In genomic region chr11:119107538-119108150, GRCh38 we compare ENCODE assay signal across 8 cellular contexts. TPM values are rescaled to one million over a fixed set of nuclear protein-coding genes. Genes with fewer than 3 reads are reported as not detected.
A peak's percentile ranks its signal among the peaks of the same experiment; 100 is the strongest.
DNase-seq lines count a peak whose midpoint lies in the region; ATAC-seq, FAIRE-seq and TF ChIP-seq lines count a peak whose summit lies in the region.

No MANE protein-coding gene starts in this region.

- no peak for TF ChIP-seq POLR2A in HepG2 (IDR thresholded peaks at IDR 0.05; ENCODE audit: insufficient read depth in 1 of 2, low read depth in 2 of 2, low read length in 2 of 2)
- no peak for TF ChIP-seq POLR2A in thyroid gland (IDR thresholded peaks at IDR 0.05)

- H3K4me3 Mint-ChIP-seq in CD8-positive, alpha-beta T cell = peak overlapping the region; percentile 83
- peak overlapping the region; percentile 76 for H3K4me3 Mint-ChIP-seq in MCF 10A (ENCODE audit: unreplicated experiment)

- H3K9ac ChIP-seq in HUES48 (ENCODE audit: low read depth, low read length) = no peak overlapping the region; the same call in 1 of the 2 replicates
- H3K9ac ChIP-seq in HepG2 (ENCODE audit: insufficient read depth, low read depth, low read length) = peak overlapping the region; percentile 77

- H3K4me1 ChIP-seq in CD8-positive, alpha-beta T cell (ENCODE audit: insufficient read depth, low read length) = peaks cover 43% of the 10 kb centered on the region
- H3K4me1 ChIP-seq in HUES48 (ENCODE audit: control insufficient read depth, insufficient read depth, low read length) = peaks cover 14% of the 10 kb centered on the region
- H3K4me1 ChIP-seq in HepG2 (ENCODE audit: insufficient read depth, low read length) = peaks cover 40% of the 10 kb centered on the region
- peaks cover 14 to 35% of the 10 kb centered on the region in 2 donors for H3K4me1 ChIP-seq in thyroid gland

- 0% methylated on average over 3 of the region's 65 CpGs for WGBS in HepG2 (ENCODE audit: low lambda C conversion rate)
- WGBS in thyroid gland, 2 donors = 0% methylated on average over 7 of the region's 65 CpGs; no CpG with 5 or more reads in 1 of the 2 donors

- intact Hi-C loops in CD8-positive, alpha-beta T cell (cut with DNase I, micrococcal nuclease) = loop anchor here (1.0 to 2.0 kb wide), 4 partner anchors 12 to 77 kb away; partner anchors contain the start of genes HINFP (in 2 of the 2) and SLC37A4 (in 1 of the 2)
- intact Hi-C loops in MCF 10A (cut with micrococcal nuclease) (loop anchor here (1.0 to 10.0 kb wide), 2 partner anchors 14 to 177 kb away; partner anchors contain the start of gene HINFP), HepG2 (cut with micrococcal nuclease; ENCODE audit: unreplicated experiment) (loop anchor here (5.0 kb wide), 1 partner anchor 90 kb away; no protein-coding TSS in a partner anchor), thyroid gland (cut with DNase I) (no loop called here)

- no TSS peak for BruUV-seq in MCF 10A (replicated peaks; lab: Mats Ljungman, UMichigan)
- no TSS peak for BruUV-seq in HepG2 (replicated peaks; lab: Mats Ljungman, UMichigan)

- peaks cover 51% of the 10 kb centered on the region for H3K4me1 Mint-ChIP-seq in CD8-positive, alpha-beta T cell (ENCODE audit: low read depth)
- H3K4me1 Mint-ChIP-seq in MCF 10A (ENCODE audit: insufficient read depth, unreplicated experiment) = peaks cover 7% of the 10 kb centered on the region

- DNase-seq in CD8-positive, alpha-beta T cell = no peak
- no peak for DNase-seq in MCF 10A (ENCODE audit: unreplicated experiment)
- no peak for DNase-seq in HepG2 (ENCODE audit: low spot score)
- DNase-seq in thyroid gland = no peak
- DNase-seq in epidermal melanocyte (ENCODE audit: insufficient read length, low spot score) = no peak
- DNase-seq in SIG-M5 treated with dmso at 0.1 percent for 504 hours (lab: John Stamatoyannopoulos, UW; ENCODE audit: unreplicated experiment) = no peak

- CTCF ChIA-PET in CD8-positive, alpha-beta T cell (lab: Charles Lee) = interaction anchor here (1.3 to 3.3 kb wide), 2 partner anchors 13 to 81 kb away, joined by 4 to 15 read pairs; a partner anchor contains a TSS
- CTCF ChIA-PET in MCF 10A (lab: Yijun Ruan, JAX) = interaction anchor here (1.5 to 1.9 kb wide), 2 partner anchors 37 to 89 kb away, joined by 6 to 7 read pairs; no protein-coding TSS in a partner anchor
- CTCF ChIA-PET in HepG2 (lab: Yijun Ruan, JAX; ENCODE audit: low intra/inter-chr PET ratio, low total read pairs) = no interaction called here

- no peaks in the 10 kb centered on the region for H3K27me3 ChIP-seq in CD8-positive, alpha-beta T cell (ENCODE audit: insufficient read depth, low read length)
- H3K27me3 ChIP-seq in HUES48 (ENCODE audit: control insufficient read depth, insufficient read depth, low read length) = peaks cover 14% of the 10 kb centered on the region
- H3K27me3 ChIP-seq in HepG2 (ENCODE audit: control insufficient read depth in 1 of 2, insufficient read depth in 2 of 2, low read length in 2 of 2) = no peaks in the 10 kb centered on the region; a peak in 1 of 5 replicates
- no peaks in the 10 kb centered on the region for H3K27me3 ChIP-seq in thyroid gland

- no peaks in the 10 kb centered on the region for H3K27me3 Mint-ChIP-seq in CD8-positive, alpha-beta T cell (ENCODE audit: low read depth)
- no peaks in the 10 kb centered on the region for H3K27me3 Mint-ChIP-seq in MCF 10A (ENCODE audit: insufficient read depth, unreplicated experiment)

- H3K4me3 ChIP-seq in CD8-positive, alpha-beta T cell (ENCODE audit: low read depth, low read length) = peak overlapping the region; percentile 91
- peak overlapping the region; percentile 75 for H3K4me3 ChIP-seq in HUES48 (ENCODE audit: low read depth, low read length)
- peak overlapping the region; percentile 68 to 86 (median 85) for H3K4me3 ChIP-seq in HepG2 (replicated peaks in 1 of 3; ENCODE audit: insufficient read depth in 1 of 3, low read depth in 2 of 3, low read length in 3 of 3)
- peak overlapping the region; percentile 27 to 94 (median 89) for H3K4me3 ChIP-seq in thyroid gland (replicated peaks in 1 of 3)

- peak overlapping the region; percentile 72 for H3K27ac ChIP-seq in CD8-positive, alpha-beta T cell (ENCODE audit: low read depth, low read length)
- H3K27ac ChIP-seq in HUES48 (ENCODE audit: low read depth, low read length) (no peak overlapping the region), HepG2 (ENCODE audit: extremely low read length, insufficient read depth, low read length) (peak overlapping the region; percentile 65), thyroid gland (peak overlapping the region in 2 of 3 donors; percentile 61 to 66)

- no peak overlapping the region for H2AFZ ChIP-seq in HepG2 (ENCODE audit: low read length)

- H3K79me2 ChIP-seq in HepG2 (ENCODE audit: insufficient read depth, low read length) = no peaks in the 10 kb centered on the region

- H3K27ac Mint-ChIP-seq in CD8-positive, alpha-beta T cell = peak overlapping the region; percentile 88
- H3K27ac Mint-ChIP-seq in MCF 10A (ENCODE audit: low read depth, unreplicated experiment) = peak overlapping the region; percentile 57

- TF ChIP-seq CTCF in CD8-positive, alpha-beta T cell (IDR thresholded peaks at IDR 0.05) = no peak
- TF ChIP-seq CTCF in MCF 10A (IDR thresholded peaks at IDR 0.05; ENCODE audit: unreplicated experiment) (no peak), HepG2 (CRISPR knock-in tag; IDR thresholded peaks at IDR 0.05) (no peak), thyroid gland (IDR thresholded peaks at IDR 0.05) (no peak)

- peaks cover 21% of the 10 kb centered on the region for H3K36me3 ChIP-seq in CD8-positive, alpha-beta T cell (ENCODE audit: insufficient read depth, low read length)
- H3K36me3 ChIP-seq in HUES48 (ENCODE audit: control insufficient read depth, insufficient read depth, low read length) (peaks cover 6% of the 10 kb centered on the region; the same call in 1 of the 2 replicates), HepG2 (replicated peaks in 1 of 2; ENCODE audit: control insufficient read depth in 1 of 2, insufficient read depth in 2 of 2, low read length in 2 of 2) (peaks cover 1 to 18% of the 10 kb centered on the region in 2 experiments), thyroid gland (peaks cover 13 to 16% of the 10 kb centered on the region in 2 donors)

- TF ChIP-seq RAD21 in HepG2 (CRISPR knock-in tag; IDR thresholded peaks at IDR 0.05) = peak; percentile 4; the same call in 1 of the 2 replicates

- TF ChIP-seq EP300 in HepG2 (IDR thresholded peaks at IDR 0.05; ENCODE audit: low read depth in 2 of 2, low read length in 2 of 2) = no peak
- no peak for TF ChIP-seq EP300 in HepG2 (CRISPR knock-in tag; IDR thresholded peaks at IDR 0.05; ENCODE audit: borderline replicate concordance)

- H4K20me1 ChIP-seq in HepG2 (ENCODE audit: insufficient read depth, low read length) = no peaks in the 10 kb centered on the region

- peak overlapping the region; percentile 82 for H3K4me2 ChIP-seq in HepG2 (ENCODE audit: low read depth, low read length)

- H3K9me3 ChIP-seq in CD8-positive, alpha-beta T cell (ENCODE audit: low read length) = no peaks in the 10 kb centered on the region
- H3K9me3 ChIP-seq in HUES48 (ENCODE audit: control insufficient read depth, insufficient read depth, low read length) (no peaks in the 10 kb centered on the region), HepG2 (ENCODE audit: low read length) (no peaks in the 10 kb centered on the region), thyroid gland (no peaks in the 10 kb centered on the region)

- in situ Hi-C loops in HepG2 (cut with HindIII; ENCODE audit: extremely low pct_ligation_motif_present, low pct_unique_long_range_greater_than_20kb) = no loop called here

- ATAC-seq in CD8-positive, alpha-beta T cell = peak; percentile 16
- ATAC-seq in GM19467 (IDR thresholded peaks at IDR 0.05; ENCODE audit: unreplicated experiment) (peak; percentile 7), HepG2 (peak; percentile 16)

- no peaks in the 10 kb centered on the region for H3K9me3 Mint-ChIP-seq in CD8-positive, alpha-beta T cell
- H3K9me3 Mint-ChIP-seq in MCF 10A (ENCODE audit: unreplicated experiment) = no peaks in the 10 kb centered on the region

- FAIRE-seq in HepG2 (lab: Jason Lieb, UNC) = no peak

- H3K36me3 Mint-ChIP-seq in CD8-positive, alpha-beta T cell = peaks cover 30% of the 10 kb centered on the region
- H3K36me3 Mint-ChIP-seq in MCF 10A (ENCODE audit: insufficient read depth, unreplicated experiment) = peaks cover 18% of the 10 kb centered on the region

- POLR2A ChIA-PET in CD8-positive, alpha-beta T cell (lab: Charles Lee) = interaction anchor here (0.7 to 5.0 kb wide), 10 partner anchors 8 to 99 kb away, joined by 3 to 44 read pairs (median 6); partner anchors contain the start of genes CBL, HINFP, RPS25 and TRAPPC4
- POLR2A ChIA-PET in MCF 10A (lab: Yijun Ruan, JAX) (interaction anchor here (0.6 to 9.3 kb wide), 15 partner anchors 10 to 317 kb away, joined by 3 to 149 read pairs (median 4); partner anchors contain the start of genes CENATAC, DDX6, HINFP and HMBS), HepG2 (lab: Yijun Ruan, JAX) (interaction anchor here (0.7 to 4.2 kb wide), 12 partner anchors 11 to 315 kb away, joined by 3 to 75 read pairs (median 8); partner anchors contain the start of genes HINFP, HMBS, NLRX1 and VPS11)

RNA-seq across cellular contexts. Expression of gene C2CD2L, which starts 0.5 kb away (rescaled TPM):
- 10 to 100 TPM; 13.4 to 15.0 TPM for total RNA-seq in CD8-positive, alpha-beta T cell
- total RNA-seq in MCF 10A (2022) = 13.5 and 15.4 TPM in 2 replicates
- 1.2 and 3.7 TPM in 2 replicates for total RNA-seq in HepG2 (2016; rRNA removed; fragmentation: Illumina TruSeq; extraction: Trizol)
- total RNA-seq in HepG2 (2016; cell fraction: cytosol; rRNA removed; fragmentation: Illumina TruSeq; extraction: Trizol; ENCODE audit: low read depth) = 0.79 and 1.4 TPM in 2 replicates
- 1.5 and 3.1 TPM in 2 replicates for total RNA-seq in HepG2 (2016; cell fraction: insoluble cytoplasmic fraction; rRNA removed; fragmentation: Illumina TruSeq; extraction: Trizol)
- total RNA-seq in HepG2 (2016; cell fraction: membrane; rRNA removed; fragmentation: Illumina TruSeq; extraction: Trizol) = 1.6 and 1.9 TPM in 2 replicates
- total RNA-seq in HepG2 (2016; cell fraction: nucleus; rRNA removed; fragmentation: Illumina TruSeq; extraction: Trizol) = 5.6 and 5.7 TPM in 2 replicates
- 5.5 and 6.0 TPM in 2 replicates for polyA plus RNA-seq in HepG2 (2011; rRNA removed)
- polyA plus RNA-seq in HepG2 (2011; cell fraction: cytosol; rRNA removed) = 3.1 and 3.8 TPM in 2 replicates
- polyA plus RNA-seq in HepG2 (2011; cell fraction: nucleus; rRNA removed) = 19.5 and 20.9 TPM in 2 replicates
- 3.6 and 6.9 TPM in 2 replicates for polyA plus RNA-seq in HepG2 (2012)
- polyA plus RNA-seq in HepG2 (2016; cell fraction: cytosol; fragmentation: Illumina TruSeq; extraction: Trizol; ENCODE audit: low read depth) = 0.15 and 0.31 TPM in 2 replicates
- 1.6 and 2.4 TPM in 2 replicates for polyA plus RNA-seq in HepG2 (2016; cell fraction: insoluble cytoplasmic fraction; fragmentation: Illumina TruSeq; extraction: Trizol; ENCODE audit: low read depth)
- polyA plus RNA-seq in HepG2 (2016; cell fraction: membrane; fragmentation: Illumina TruSeq; extraction: Trizol; ENCODE audit: low read depth) = 1.5 TPM in 2 replicates
- polyA plus RNA-seq in HepG2 (2016; cell fraction: nucleus; fragmentation: Illumina TruSeq; extraction: Trizol; ENCODE audit: insufficient read depth, low read depth) = 13.0 and 14.1 TPM in 2 replicates
- polyA minus RNA-seq in HepG2 (2011; rRNA and poly(A)+ RNA removed; ENCODE audit: low replicate concordance) = 12.9 and 18.4 TPM in 2 replicates
- 2.0 and 5.5 TPM in 2 replicates for polyA minus RNA-seq in HepG2 (2011; cell fraction: cytosol; rRNA and poly(A)+ RNA removed)
- polyA minus RNA-seq in HepG2 (2011; cell fraction: nucleus; rRNA and poly(A)+ RNA removed) = 10.0 and 17.3 TPM in 2 replicates
- 1 to 10 TPM; 6.7 to 8.9 (median 7.9) TPM for total RNA-seq in thyroid gland

RNA-seq across cellular contexts. Expression of gene DPAGT1, which starts 6.0 kb away (rescaled TPM):
- total RNA-seq in CD8-positive, alpha-beta T cell = 1 to 10 TPM; 9.4 to 9.9 TPM
- total RNA-seq in MCF 10A (2022) = 55.6 and 58.8 TPM in 2 replicates
- 15.1 and 37.6 TPM in 2 replicates for total RNA-seq in HepG2 (2016; rRNA removed; fragmentation: Illumina TruSeq; extraction: Trizol)
- 9.0 and 10.4 TPM in 2 replicates for total RNA-seq in HepG2 (2016; cell fraction: cytosol; rRNA removed; fragmentation: Illumina TruSeq; extraction: Trizol; ENCODE audit: low read depth)
- total RNA-seq in HepG2 (2016; cell fraction: insoluble cytoplasmic fraction; rRNA removed; fragmentation: Illumina TruSeq; extraction: Trizol) = 13.6 and 37.2 TPM in 2 replicates
- total RNA-seq in HepG2 (2016; cell fraction: membrane; rRNA removed; fragmentation: Illumina TruSeq; extraction: Trizol) = 11.6 and 12.3 TPM in 2 replicates
- total RNA-seq in HepG2 (2016; cell fraction: nucleus; rRNA removed; fragmentation: Illumina TruSeq; extraction: Trizol) = 44.3 and 47.6 TPM in 2 replicates
- polyA plus RNA-seq in HepG2 (2011; rRNA removed) = 63.9 and 70.7 TPM in 2 replicates
- polyA plus RNA-seq in HepG2 (2011; cell fraction: cytosol; rRNA removed) = 58.3 and 83.9 TPM in 2 replicates
- polyA plus RNA-seq in HepG2 (2011; cell fraction: nucleus; rRNA removed) = 188 and 198 TPM in 2 replicates
- polyA plus RNA-seq in HepG2 (2012) = 29.8 and 34.0 TPM in 2 replicates
- 7.4 and 9.5 TPM in 2 replicates for polyA plus RNA-seq in HepG2 (2016; cell fraction: cytosol; fragmentation: Illumina TruSeq; extraction: Trizol; ENCODE audit: low read depth)
- 22.6 and 25.1 TPM in 2 replicates for polyA plus RNA-seq in HepG2 (2016; cell fraction: insoluble cytoplasmic fraction; fragmentation: Illumina TruSeq; extraction: Trizol; ENCODE audit: low read depth)
- polyA plus RNA-seq in HepG2 (2016; cell fraction: membrane; fragmentation: Illumina TruSeq; extraction: Trizol; ENCODE audit: low read depth) = 11.7 and 14.0 TPM in 2 replicates
- 111 TPM in 2 replicates for polyA plus RNA-seq in HepG2 (2016; cell fraction: nucleus; fragmentation: Illumina TruSeq; extraction: Trizol; ENCODE audit: insufficient read depth, low read depth)
- 144 and 162 TPM in 2 replicates for polyA minus RNA-seq in HepG2 (2011; rRNA and poly(A)+ RNA removed; ENCODE audit: low replicate concordance)
- 27.4 and 33.9 TPM in 2 replicates for polyA minus RNA-seq in HepG2 (2011; cell fraction: cytosol; rRNA and poly(A)+ RNA removed)
- polyA minus RNA-seq in HepG2 (2011; cell fraction: nucleus; rRNA and poly(A)+ RNA removed) = 47.9 and 50.1 TPM in 2 replicates
- total RNA-seq in thyroid gland = 10 to 100 TPM; 29.8 to 42.8 (median 38.7) TPM

RNA-seq across cellular contexts. Expression of gene HINFP, which starts 13.7 kb away (rescaled TPM):
- 10 to 100 TPM; 17.0 to 19.5 TPM for total RNA-seq in CD8-positive, alpha-beta T cell
- 23.4 and 26.2 TPM in 2 replicates for total RNA-seq in MCF 10A (2022)
- total RNA-seq in HepG2 (2016; rRNA removed; fragmentation: Illumina TruSeq; extraction: Trizol) = 13.3 and 15.1 TPM in 2 replicates
- total RNA-seq in HepG2 (2016; cell fraction: cytosol; rRNA removed; fragmentation: Illumina TruSeq; extraction: Trizol; ENCODE audit: low read depth) = 19.3 and 21.2 TPM in 2 replicates
- total RNA-seq in HepG2 (2016; cell fraction: insoluble cytoplasmic fraction; rRNA removed; fragmentation: Illumina TruSeq; extraction: Trizol) = 13.0 and 15.1 TPM in 2 replicates
- 11.9 and 13.6 TPM in 2 replicates for total RNA-seq in HepG2 (2016; cell fraction: membrane; rRNA removed; fragmentation: Illumina TruSeq; extraction: Trizol)
- 14.0 and 18.0 TPM in 2 replicates for total RNA-seq in HepG2 (2016; cell fraction: nucleus; rRNA removed; fragmentation: Illumina TruSeq; extraction: Trizol)
- polyA plus RNA-seq in HepG2 (2011; rRNA removed) = 21.4 and 27.5 TPM in 2 replicates
- polyA plus RNA-seq in HepG2 (2011; cell fraction: cytosol; rRNA removed) = 15.9 and 17.5 TPM in 2 replicates
- 47.6 and 50.8 TPM in 2 replicates for polyA plus RNA-seq in HepG2 (2011; cell fraction: nucleus; rRNA removed)
- polyA plus RNA-seq in HepG2 (2012) = 8.2 and 13.4 TPM in 2 replicates
- polyA plus RNA-seq in HepG2 (2016; cell fraction: cytosol; fragmentation: Illumina TruSeq; extraction: Trizol; ENCODE audit: low read depth) = 2.5 and 2.6 TPM in 2 replicates
- 14.5 and 17.5 TPM in 2 replicates for polyA plus RNA-seq in HepG2 (2016; cell fraction: insoluble cytoplasmic fraction; fragmentation: Illumina TruSeq; extraction: Trizol; ENCODE audit: low read depth)
- polyA plus RNA-seq in HepG2 (2016; cell fraction: membrane; fragmentation: Illumina TruSeq; extraction: Trizol; ENCODE audit: low read depth) = 4.6 and 5.7 TPM in 2 replicates
- 29.7 and 32.0 TPM in 2 replicates for polyA plus RNA-seq in HepG2 (2016; cell fraction: nucleus; fragmentation: Illumina TruSeq; extraction: Trizol; ENCODE audit: insufficient read depth, low read depth)
- 40.6 and 44.8 TPM in 2 replicates for polyA minus RNA-seq in HepG2 (2011; rRNA and poly(A)+ RNA removed; ENCODE audit: low replicate concordance)
- 12.8 and 13.3 TPM in 2 replicates for polyA minus RNA-seq in HepG2 (2011; cell fraction: cytosol; rRNA and poly(A)+ RNA removed)
- polyA minus RNA-seq in HepG2 (2011; cell fraction: nucleus; rRNA and poly(A)+ RNA removed) = 32.8 and 34.8 TPM in 2 replicates
- 10 to 100 TPM; 24.0 to 37.7 (median 33.2) TPM for total RNA-seq in thyroid gland

RNA-seq across cellular contexts. Expression of gene HMBS, which starts 23.0 kb away (rescaled TPM):
- total RNA-seq in CD8-positive, alpha-beta T cell = 1 to 10 TPM; 5.4 to 6.4 TPM
- total RNA-seq in MCF 10A (2022) = 38.4 and 51.3 TPM in 2 replicates
- total RNA-seq in HepG2 (2016; rRNA removed; fragmentation: Illumina TruSeq; extraction: Trizol) = 9.4 and 14.0 TPM in 2 replicates
- 11.3 and 12.0 TPM in 2 replicates for total RNA-seq in HepG2 (2016; cell fraction: cytosol; rRNA removed; fragmentation: Illumina TruSeq; extraction: Trizol; ENCODE audit: low read depth)
- 10.3 and 11.8 TPM in 2 replicates for total RNA-seq in HepG2 (2016; cell fraction: insoluble cytoplasmic fraction; rRNA removed; fragmentation: Illumina TruSeq; extraction: Trizol)
- total RNA-seq in HepG2 (2016; cell fraction: membrane; rRNA removed; fragmentation: Illumina TruSeq; extraction: Trizol) = 17.7 and 22.9 TPM in 2 replicates
- total RNA-seq in HepG2 (2016; cell fraction: nucleus; rRNA removed; fragmentation: Illumina TruSeq; extraction: Trizol) = 19.9 and 22.9 TPM in 2 replicates
- 46.8 and 46.9 TPM in 2 replicates for polyA plus RNA-seq in HepG2 (2011; rRNA removed)
- polyA plus RNA-seq in HepG2 (2011; cell fraction: cytosol; rRNA removed) = 36.8 and 52.6 TPM in 2 replicates
- polyA plus RNA-seq in HepG2 (2011; cell fraction: nucleus; rRNA removed) = 114 and 141 TPM in 2 replicates
- 25.3 and 27.5 TPM in 2 replicates for polyA plus RNA-seq in HepG2 (2012)
- 41.8 and 50.4 TPM in 2 replicates for polyA plus RNA-seq in HepG2 (2016; cell fraction: cytosol; fragmentation: Illumina TruSeq; extraction: Trizol; ENCODE audit: low read depth)
- polyA plus RNA-seq in HepG2 (2016; cell fraction: insoluble cytoplasmic fraction; fragmentation: Illumina TruSeq; extraction: Trizol; ENCODE audit: low read depth) = 59.7 and 64.5 TPM in 2 replicates
- 48.2 and 57.5 TPM in 2 replicates for polyA plus RNA-seq in HepG2 (2016; cell fraction: membrane; fragmentation: Illumina TruSeq; extraction: Trizol; ENCODE audit: low read depth)
- 85.4 and 92.8 TPM in 2 replicates for polyA plus RNA-seq in HepG2 (2016; cell fraction: nucleus; fragmentation: Illumina TruSeq; extraction: Trizol; ENCODE audit: insufficient read depth, low read depth)
- 40.3 and 66.3 TPM in 2 replicates for polyA minus RNA-seq in HepG2 (2011; rRNA and poly(A)+ RNA removed; ENCODE audit: low replicate concordance)
- polyA minus RNA-seq in HepG2 (2011; cell fraction: cytosol; rRNA and poly(A)+ RNA removed) = 14.4 and 18.5 TPM in 2 replicates
- polyA minus RNA-seq in HepG2 (2011; cell fraction: nucleus; rRNA and poly(A)+ RNA removed) = 22.6 and 26.1 TPM in 2 replicates
- 10 to 100 TPM; 10.7 to 24.3 (median 19.7) TPM for total RNA-seq in thyroid gland

RNA-seq across cellular contexts. Expression of gene VPS11, which starts 40.0 kb away (rescaled TPM):
- 100 to 1,000 TPM in 1 of 2 experiments, 10 to 100 TPM in 1; 91.0 to 109 TPM for total RNA-seq in CD8-positive, alpha-beta T cell
- total RNA-seq in MCF 10A (2022) (16.2 and 21.8 TPM in 2 replicates), HepG2 (2016; rRNA removed; fragmentation: Illumina TruSeq; extraction: Trizol) (21.6 and 23.3 TPM in 2 replicates), thyroid gland (10 to 100 TPM; 40.3 to 64.4 (median 47.4) TPM)
- 6.4 and 6.5 TPM in 2 replicates for total RNA-seq in HepG2 (2016; cell fraction: cytosol; rRNA removed; fragmentation: Illumina TruSeq; extraction: Trizol; ENCODE audit: low read depth)
- 21.3 and 22.8 TPM in 2 replicates for total RNA-seq in HepG2 (2016; cell fraction: insoluble cytoplasmic fraction; rRNA removed; fragmentation: Illumina TruSeq; extraction: Trizol)
- 9.2 and 11.1 TPM in 2 replicates for total RNA-seq in HepG2 (2016; cell fraction: membrane; rRNA removed; fragmentation: Illumina TruSeq; extraction: Trizol)
- total RNA-seq in HepG2 (2016; cell fraction: nucleus; rRNA removed; fragmentation: Illumina TruSeq; extraction: Trizol) = 21.4 and 23.5 TPM in 2 replicates
- polyA plus RNA-seq in HepG2 (2011; rRNA removed) = 13.7 and 18.9 TPM in 2 replicates
- 9.2 and 10.9 TPM in 2 replicates for polyA plus RNA-seq in HepG2 (2011; cell fraction: cytosol; rRNA removed)
- 37.3 and 44.1 TPM in 2 replicates for polyA plus RNA-seq in HepG2 (2011; cell fraction: nucleus; rRNA removed)
- 15.7 and 19.6 TPM in 2 replicates for polyA plus RNA-seq in HepG2 (2012)
- 4.7 and 5.9 TPM in 2 replicates for polyA plus RNA-seq in HepG2 (2016; cell fraction: cytosol; fragmentation: Illumina TruSeq; extraction: Trizol; ENCODE audit: low read depth)
- 21.2 and 24.0 TPM in 2 replicates for polyA plus RNA-seq in HepG2 (2016; cell fraction: insoluble cytoplasmic fraction; fragmentation: Illumina TruSeq; extraction: Trizol; ENCODE audit: low read depth)
- polyA plus RNA-seq in HepG2 (2016; cell fraction: membrane; fragmentation: Illumina TruSeq; extraction: Trizol; ENCODE audit: low read depth) = 7.4 and 8.7 TPM in 2 replicates
- polyA plus RNA-seq in HepG2 (2016; cell fraction: nucleus; fragmentation: Illumina TruSeq; extraction: Trizol; ENCODE audit: insufficient read depth, low read depth) = 43.3 and 60.4 TPM in 2 replicates
- 22.7 and 23.9 TPM in 2 replicates for polyA minus RNA-seq in HepG2 (2011; rRNA and poly(A)+ RNA removed; ENCODE audit: low replicate concordance)
- 8.7 and 13.0 TPM in 2 replicates for polyA minus RNA-seq in HepG2 (2011; cell fraction: cytosol; rRNA and poly(A)+ RNA removed)
- polyA minus RNA-seq in HepG2 (2011; cell fraction: nucleus; rRNA and poly(A)+ RNA removed) = 23.0 and 26.8 TPM in 2 replicates
